ENCODE assay signal across 1 cellular context in the genomic region with DNA sequence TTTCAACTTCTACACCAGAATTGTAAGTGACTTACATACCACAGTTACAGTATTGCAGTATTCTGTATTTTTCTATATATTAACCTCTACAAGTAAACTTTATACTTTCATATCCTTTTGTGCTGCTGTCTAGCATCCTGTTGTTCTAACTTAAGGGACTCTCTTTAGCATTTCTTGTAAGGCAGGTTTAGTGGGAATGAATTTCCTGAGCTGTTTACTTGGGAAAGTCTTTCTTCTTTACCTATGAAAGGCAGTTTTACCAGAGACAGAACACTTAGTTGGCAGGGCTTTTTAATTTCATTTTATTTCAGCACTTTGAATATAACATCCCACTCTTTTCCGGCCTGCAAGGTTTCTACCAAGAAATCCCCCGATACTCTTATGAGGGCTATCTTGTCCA.
TF ChIP-seq lines count a peak whose summit lies in the region.

No MANE protein-coding gene starts in this region.

TF ChIP-seq in HCT116, 20 proteins besides CTCF, POLR2A, EP300 and RAD21 (continued from another document):
- TF ChIP-seq, protein P1, sequence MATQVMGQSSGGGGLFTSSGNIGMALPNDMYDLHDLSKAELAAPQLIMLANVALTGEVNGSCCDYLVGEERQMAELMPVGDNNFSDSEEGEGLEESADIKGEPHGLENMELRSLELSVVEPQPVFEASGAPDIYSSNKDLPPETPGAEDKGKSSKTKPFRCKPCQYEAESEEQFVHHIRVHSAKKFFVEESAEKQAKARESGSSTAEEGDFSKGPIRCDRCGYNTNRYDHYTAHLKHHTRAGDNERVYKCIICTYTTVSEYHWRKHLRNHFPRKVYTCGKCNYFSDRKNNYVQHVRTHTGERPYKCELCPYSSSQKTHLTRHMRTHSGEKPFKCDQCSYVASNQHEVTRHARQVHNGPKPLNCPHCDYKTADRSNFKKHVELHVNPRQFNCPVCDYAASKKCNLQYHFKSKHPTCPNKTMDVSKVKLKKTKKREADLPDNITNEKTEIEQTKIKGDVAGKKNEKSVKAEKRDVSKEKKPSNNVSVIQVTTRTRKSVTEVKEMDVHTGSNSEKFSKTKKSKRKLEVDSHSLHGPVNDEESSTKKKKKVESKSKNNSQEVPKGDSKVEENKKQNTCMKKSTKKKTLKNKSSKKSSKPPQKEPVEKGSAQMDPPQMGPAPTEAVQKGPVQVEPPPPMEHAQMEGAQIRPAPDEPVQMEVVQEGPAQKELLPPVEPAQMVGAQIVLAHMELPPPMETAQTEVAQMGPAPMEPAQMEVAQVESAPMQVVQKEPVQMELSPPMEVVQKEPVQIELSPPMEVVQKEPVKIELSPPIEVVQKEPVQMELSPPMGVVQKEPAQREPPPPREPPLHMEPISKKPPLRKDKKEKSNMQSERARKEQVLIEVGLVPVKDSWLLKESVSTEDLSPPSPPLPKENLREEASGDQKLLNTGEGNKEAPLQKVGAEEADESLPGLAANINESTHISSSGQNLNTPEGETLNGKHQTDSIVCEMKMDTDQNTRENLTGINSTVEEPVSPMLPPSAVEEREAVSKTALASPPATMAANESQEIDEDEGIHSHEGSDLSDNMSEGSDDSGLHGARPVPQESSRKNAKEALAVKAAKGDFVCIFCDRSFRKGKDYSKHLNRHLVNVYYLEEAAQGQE (IDR thresholded peaks at IDR 0.05; ENCODE audit: low read depth): no peak
- TF ChIP-seq ZFX (IDR thresholded peaks at IDR 0.05) (no peak), EZH2 (IDR thresholded peaks at IDR 0.05) (no peak), ELF1 (IDR thresholded peaks at IDR 0.05; ENCODE audit: borderline replicate concordance, low read depth) (no peak), CEBPB (IDR thresholded peaks at IDR 0.05; ENCODE audit: low read depth) (no peak), EZH2phosphoT487 (IDR thresholded peaks at IDR 0.05; ENCODE audit: borderline replicate concordance) (no peak), SIN3A (IDR thresholded peaks at IDR 0.05; ENCODE audit: low read depth) (no peak), ZNF274 (IDR thresholded peaks at IDR 0.05; ENCODE audit: low read depth, low read length) (no peak)
- TF ChIP-seq, protein P2, sequence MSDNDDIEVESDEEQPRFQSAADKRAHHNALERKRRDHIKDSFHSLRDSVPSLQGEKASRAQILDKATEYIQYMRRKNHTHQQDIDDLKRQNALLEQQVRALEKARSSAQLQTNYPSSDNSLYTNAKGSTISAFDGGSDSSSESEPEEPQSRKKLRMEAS (IDR thresholded peaks at IDR 0.05): no peak
